In the genomic region with DNA sequence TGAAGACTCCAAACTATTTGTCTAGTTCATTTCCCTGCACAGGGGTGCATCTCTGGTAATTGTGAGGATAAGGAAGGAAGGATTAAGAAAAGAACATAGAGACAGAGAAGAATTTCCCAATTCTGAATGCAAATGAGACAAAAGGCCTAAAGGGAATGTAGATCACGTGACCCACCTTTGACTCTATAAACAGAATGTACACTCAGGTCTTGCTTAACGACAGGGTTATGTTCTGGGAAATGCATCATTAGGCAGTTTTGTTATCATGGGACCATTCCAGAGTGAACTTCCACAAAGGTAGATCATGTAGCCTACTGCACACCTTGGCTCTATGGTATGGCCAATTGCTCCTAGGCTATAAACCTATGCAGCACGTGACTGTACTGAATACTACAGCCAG, we compare ENCODE assay signal across 2 cellular contexts.
TF ChIP-seq lines count a peak whose summit lies in the region.

No MANE protein-coding gene starts in this region.

TF ChIP-seq in HepG2, 621 proteins besides CTCF, POLR2A, EP300 and RAD21 (continued from another document):
- no peak for TF ChIP-seq ZNF737 (CRISPR knock-in tag; IDR thresholded peaks at IDR 0.05; ENCODE audit: borderline replicate concordance)
- TF ChIP-seq RAD51 (IDR thresholded peaks at IDR 0.05; ENCODE audit: borderline replicate concordance): peak; percentile 78; the same call in 1 of the 2 replicates

TF ChIP-seq in K562, 482 proteins besides CTCF, POLR2A, EP300 and RAD21 (continued from another document):
- TF ChIP-seq, protein P1, sequence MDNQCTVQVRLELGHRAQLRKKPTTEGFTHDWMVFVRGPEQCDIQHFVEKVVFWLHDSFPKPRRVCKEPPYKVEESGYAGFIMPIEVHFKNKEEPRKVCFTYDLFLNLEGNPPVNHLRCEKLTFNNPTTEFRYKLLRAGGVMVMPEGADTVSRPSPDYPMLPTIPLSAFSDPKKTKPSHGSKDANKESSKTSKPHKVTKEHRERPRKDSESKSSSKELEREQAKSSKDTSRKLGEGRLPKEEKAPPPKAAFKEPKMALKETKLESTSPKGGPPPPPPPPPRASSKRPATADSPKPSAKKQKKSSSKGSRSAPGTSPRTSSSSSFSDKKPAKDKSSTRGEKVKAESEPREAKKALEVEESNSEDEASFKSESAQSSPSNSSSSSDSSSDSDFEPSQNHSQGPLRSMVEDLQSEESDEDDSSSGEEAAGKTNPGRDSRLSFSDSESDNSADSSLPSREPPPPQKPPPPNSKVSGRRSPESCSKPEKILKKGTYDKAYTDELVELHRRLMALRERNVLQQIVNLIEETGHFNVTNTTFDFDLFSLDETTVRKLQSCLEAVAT (IDR thresholded peaks at IDR 0.05): no peak
